ENCODE assay signal across 16 cellular contexts in the genomic region with DNA sequence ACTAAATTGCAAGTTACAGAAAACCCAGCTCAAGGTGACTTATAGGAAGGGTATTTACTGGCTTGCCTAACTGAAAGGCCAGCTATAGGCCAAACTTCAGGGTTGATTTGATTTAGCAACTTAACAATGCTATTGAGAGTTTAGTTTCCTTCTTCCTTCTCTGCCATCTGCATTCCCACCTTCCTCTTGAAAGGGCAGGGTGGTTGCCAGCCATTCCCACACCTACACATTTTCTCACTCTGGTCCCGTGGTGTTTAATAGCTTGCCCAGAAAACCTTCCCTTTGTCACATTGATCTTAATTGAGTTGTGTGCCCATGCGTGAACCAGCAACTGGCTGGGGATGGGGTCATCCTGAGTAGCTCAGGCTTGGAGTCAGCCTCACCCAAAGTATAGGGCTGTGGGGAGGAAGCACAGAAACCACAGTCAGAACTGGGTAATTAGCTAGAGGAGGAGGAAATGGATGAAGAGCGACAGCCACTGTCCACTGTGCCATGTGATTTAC.
A peak's percentile ranks its signal among the peaks of the same experiment; 100 is the strongest.
DNase-seq lines count a peak whose midpoint lies in the region; ATAC-seq, FAIRE-seq and TF ChIP-seq lines count a peak whose summit lies in the region.
"Had no signal": no experiment of that assay in that cellular context is flagged by ENCODE, and none has a peak within 500 bp of the region (broad histone marks: within the 10 kb centered on the region; RNA-seq: fewer than 3 reads in every experiment).

No MANE protein-coding gene starts in this region.

- ATAC-seq in A549 (no peak), HG03378 (IDR thresholded peaks at IDR 0.05; ENCODE audit: unreplicated experiment) (no peak), HG02840 (IDR thresholded peaks at IDR 0.05; ENCODE audit: low FRiP score, unreplicated experiment) (no peak)
- no peak for ATAC-seq in activated CD8-positive, alpha-beta T cell treated with anti-CD3 and anti-CD28 coated beads for 36 hours
- ATAC-seq: activated CD8-positive, alpha-beta T cell treated with anti-CD3 and anti-CD28 coated beads, Interleukin-2, amount 10 ng/mL, durations not matched to agents 7 days and 5 days; T-cell had no signal

- H3K79me1 ChIP-seq in H9 (ENCODE audit: insufficient read depth, low read depth, low read length, poor library complexity, severe bottlenecking), result peaks cover 8% of the 10 kb centered on the region

- no peak overlapping the region for H2BK5ac ChIP-seq in H9 (ENCODE audit: insufficient read length, low read length)

- H2BK12ac ChIP-seq in H9 (ENCODE audit: insufficient read length, low read depth, low read length), result no peak overlapping the region

- no peak overlapping the region for H3K4ac ChIP-seq in H9 (ENCODE audit: low read depth, low read length)

- H3K27me3 Mint-ChIP-seq in H9 (ENCODE audit: low read depth), result no peaks in the 10 kb centered on the region
- no peaks in the 10 kb centered on the region for H3K27me3 Mint-ChIP-seq in activated CD8-positive, alpha-beta T cell treated with anti-CD3 and anti-CD28 coated beads for 36 hours
- H3K27me3 Mint-ChIP-seq: activated naive CD4-positive, alpha-beta T cell treated with anti-CD3 and anti-CD28 coated beads, Interleukin-2, amount 50 U/mL, for 24 hours; IgD-negative memory B cell; T-cell had no signal

- in situ Hi-C loops in brain microvascular endothelial cell (cut with HindIII; ENCODE audit: low pct_ligation_motif_present, low sequenced_read_pairs), result no loop called here

- no peak overlapping the region for H3K23ac ChIP-seq in H9 (ENCODE audit: insufficient read length, low read depth, low read length)

- H3K27ac ChIP-seq in A549 (peak overlapping the region; percentile 88 to 92), H9 (ENCODE audit: insufficient read length, low read depth, low read length) (no peak overlapping the region), brain microvascular endothelial cell (no peak overlapping the region)

- H2BK120ac ChIP-seq in H9 (ENCODE audit: low read depth, low read length, poor library complexity, severe bottlenecking), result no peak overlapping the region

- H3K36me3 ChIP-seq in brain microvascular endothelial cell (replicated peaks), result no peaks in the 10 kb centered on the region

- H3K14ac ChIP-seq in H9 (ENCODE audit: insufficient read depth, low read length), result no peak overlapping the region

- no peak overlapping the region for H3K56ac ChIP-seq in H9 (ENCODE audit: insufficient read length, low read depth, low read length)

- H3K27ac Mint-ChIP-seq in H9, result no peak overlapping the region
- no peak overlapping the region for H3K27ac Mint-ChIP-seq in activated CD8-positive, alpha-beta T cell treated with anti-CD3 and anti-CD28 coated beads for 36 hours
- H3K27ac Mint-ChIP-seq: activated CD8-positive, alpha-beta T cell treated with anti-CD3 and anti-CD28 coated beads, Interleukin-2, amount 10 ng/mL, durations not matched to agents 7 days and 5 days; T-cell had no signal

- H3K9me3 ChIP-seq in A549 (no peaks in the 10 kb centered on the region), H9 (ENCODE audit: control insufficient read depth, low read depth, low read length) (no peaks in the 10 kb centered on the region)

- POLR2A ChIA-PET in A549 (lab: Yijun Ruan, JAX), result interaction anchor here (1.6 to 1.7 kb wide), 2 partner anchors 23 to 48 kb away, joined by 6 to 9 read pairs; no protein-coding TSS in a partner anchor
- POLR2A ChIA-PET in activated CD8-positive, alpha-beta T cell treated with anti-CD3 and anti-CD28 coated beads for 36 hours (lab: Charles Lee), result no interaction called here

- no peak for FAIRE-seq in A549 (lab: Jason Lieb, UNC)

- no peak for TF ChIP-seq RAD21 in A549 (conservative IDR thresholded peaks at IDR 0.05 in 1 of 2, IDR thresholded peaks at IDR 0.05 in 1 of 2)

- H2BK15ac ChIP-seq in H9 (ENCODE audit: low read depth, low read length), result no peak overlapping the region

- H3K4me1 Mint-ChIP-seq in H9, result peaks cover 56 to 69% of the 10 kb centered on the region in 2 experiments
- peaks cover 24% of the 10 kb centered on the region for H3K4me1 Mint-ChIP-seq in activated CD8-positive, alpha-beta T cell treated with anti-CD3 and anti-CD28 coated beads for 36 hours (ENCODE audit: low read depth)

- DNase-seq in A549 (ENCODE audit: low read depth in 1 of 2, low spot score in 1 of 2), result no peak
- no peak for DNase-seq in H9
- peak; percentile 41 for DNase-seq in UCSD-AML1 (lab: John Stamatoyannopoulos, UW; ENCODE audit: unreplicated experiment)
- peak; percentile 21 for DNase-seq in iris pigment epithelial cell (ENCODE audit: low read depth)
- DNase-seq in brain microvascular endothelial cell, result no peak
- no peak for DNase-seq in activated CD8-positive, alpha-beta T cell treated with anti-CD3 and anti-CD28 coated beads for 36 hours
- DNase-seq: activated CD8-positive, alpha-beta T cell treated with anti-CD3 and anti-CD28 coated beads, Interleukin-2, amount 10 ng/mL, durations not matched to agents 7 days and 5 days; cortex of kidney; DMS79 treated with DMSO at 0.1 percent for 48 hours; NCI-H2081 treated with DMSO at 0.1 percent for 48 hours; stimulated activated CD4-positive, alpha-beta T cell treated with anti-CD3 and anti-CD28 coated beads, Interleukin-4, amount 100 ng/mL, for 4 hours; T-cell had no signal

- TF ChIP-seq EP300 in A549 (IDR thresholded peaks at IDR 0.05), result no peak

- H4K5ac ChIP-seq in H9 (ENCODE audit: insufficient read length, low read depth, low read length), result no peak overlapping the region

- H2BK20ac ChIP-seq in H9 (ENCODE audit: low read depth, low read length, poor library complexity, severe bottlenecking), result no peak overlapping the region

- H3K79me2 ChIP-seq in H9 (ENCODE audit: insufficient read depth, low read length), result peaks cover 2% of the 10 kb centered on the region; the same call in 1 of the 2 replicates

- peaks cover 87% of the 10 kb centered on the region for H3K4me1 ChIP-seq in A549
- peaks cover 25% of the 10 kb centered on the region for H3K4me1 ChIP-seq in H9 (ENCODE audit: insufficient read depth, low read length)

- H2AK5ac ChIP-seq in H9 (ENCODE audit: insufficient read length, low read length), result peak overlapping the region; percentile 98

- no peak overlapping the region for H4K8ac ChIP-seq in H9 (replicated peaks; ENCODE audit: insufficient read length, low read depth, low read length)

- no peak overlapping the region for H3T11ph ChIP-seq in H9 (ENCODE audit: low read length)

- intact Hi-C loops in activated CD8-positive, alpha-beta T cell treated with anti-CD3 and anti-CD28 coated beads for 36 hours (cut with micrococcal nuclease), result no loop called here

- peaks cover 0 to 4% of the 10 kb centered on the region in 2 experiments; a peak in 2 of 5 replicates for H3K9me3 Mint-ChIP-seq in H9
- no peaks in the 10 kb centered on the region for H3K9me3 Mint-ChIP-seq in activated CD8-positive, alpha-beta T cell treated with anti-CD3 and anti-CD28 coated beads for 36 hours
- H3K9me3 Mint-ChIP-seq: activated naive CD4-positive, alpha-beta T cell treated with anti-CD3 and anti-CD28 coated beads, Interleukin-2, amount 50 U/mL, for 24 hours had no signal

- H4K91ac ChIP-seq in H9 (ENCODE audit: insufficient read length, low read depth, low read length), result peak overlapping the region; percentile 81

- H4K20me1 ChIP-seq in H9 (ENCODE audit: control insufficient read depth, insufficient read depth, insufficient read length), result no peaks in the 10 kb centered on the region

- H3K36me3 Mint-ChIP-seq in H9 (ENCODE audit: insufficient read depth in 1 of 3, low read depth in 3 of 3), result peaks cover 14 to 22% (median 15%) of the 10 kb centered on the region in 3 experiments; a peak in 6 of 7 replicates
- no peaks in the 10 kb centered on the region for H3K36me3 Mint-ChIP-seq in activated CD8-positive, alpha-beta T cell treated with anti-CD3 and anti-CD28 coated beads for 36 hours (ENCODE audit: low read depth)
- H3K36me3 Mint-ChIP-seq: IgD-negative memory B cell had no signal

- no peak overlapping the region for H3K9ac ChIP-seq in H9 (ENCODE audit: extremely low read depth, insufficient read length, low read length)

- peak overlapping the region; percentile 71 for H3K4me2 ChIP-seq in A549
- no peak overlapping the region for H3K4me2 ChIP-seq in H9 (ENCODE audit: insufficient read depth, insufficient read length, low read length)

- H3K18ac ChIP-seq in H9 (ENCODE audit: insufficient read length, low read depth, low read length), result no peak overlapping the region

- no peak for TF ChIP-seq CTCF in A549 (IDR thresholded peaks at IDR 0.05)
- TF ChIP-seq CTCF in H9 (conservative IDR thresholded peaks at IDR 0.05), result no peak
- TF ChIP-seq CTCF in brain microvascular endothelial cell (IDR thresholded peaks at IDR 0.05; ENCODE audit: low read depth, low read length, missing control alignments), result no peak
- no peak for TF ChIP-seq CTCF in activated CD8-positive, alpha-beta T cell treated with anti-CD3 and anti-CD28 coated beads for 36 hours (IDR thresholded peaks at IDR 0.05)

- H3K4me3 ChIP-seq in A549, result no peak overlapping the region
- no peak overlapping the region for H3K4me3 ChIP-seq in brain microvascular endothelial cell (ENCODE audit: low read depth, low read length)

- H3K4me3 Mint-ChIP-seq in H9, result no peak overlapping the region
- H3K4me3 Mint-ChIP-seq in activated CD8-positive, alpha-beta T cell treated with anti-CD3 and anti-CD28 coated beads for 36 hours, result no peak overlapping the region
- H3K4me3 Mint-ChIP-seq: activated CD8-positive, alpha-beta T cell treated with anti-CD3 and anti-CD28 coated beads, Interleukin-2, amount 10 ng/mL, durations not matched to agents 7 days and 5 days; activated naive CD4-positive, alpha-beta T cell treated with anti-CD3 and anti-CD28 coated beads, Interleukin-2, amount 50 U/mL, for 24 hours; T-cell had no signal

- no peaks in the 10 kb centered on the region for H3K23me2 ChIP-seq in H9 (ENCODE audit: insufficient read length, low read depth, low read length, poor library complexity, severe bottlenecking)

- WGBS in A549 (ENCODE audit: missing lambda C conversion rate), result 94% methylated on average over 3 of the region's 3 CpGs
- WGBS in H9 (ENCODE audit: extremely low coverage, insufficient read length, low lambda C conversion rate), result no CpG with 5 or more reads among the region's 3 CpGs

- H3K27me3 ChIP-seq in H9 (ENCODE audit: insufficient read depth, low read length) (no peaks in the 10 kb centered on the region), brain microvascular endothelial cell (replicated peaks) (no peaks in the 10 kb centered on the region)

- TF ChIP-seq POLR2A in A549 (IDR thresholded peaks at IDR 0.05; ENCODE audit: low read length), result no peak

- no peak overlapping the region for H2AFZ ChIP-seq in H9 (ENCODE audit: low read length)

- CTCF ChIA-PET in A549 (lab: Yijun Ruan, JAX), result interaction anchor here (1.3 to 4.7 kb wide), 5 partner anchors 9 to 214 kb away, joined by 3 to 33 read pairs (median 15); no protein-coding TSS in a partner anchor
- CTCF ChIA-PET in activated CD8-positive, alpha-beta T cell treated with anti-CD3 and anti-CD28 coated beads for 36 hours (lab: Charles Lee), result no interaction called here

TF ChIP-seq in A549, 52 proteins besides CTCF, POLR2A, EP300 and RAD21:
- TF ChIP-seq NFE2L2 (conservative IDR thresholded peaks at IDR 0.05; ENCODE audit: low read length) (no peak), HOXB13 (CRISPR knock-in tag; IDR thresholded peaks at IDR 0.05; ENCODE audit: low read depth) (no peak)

Comparison
In these comparisons a context has a peak if more than half of its experiments do, and no peak if none do; other contexts are left out.
1. DNase-seq: peak in UCSD-AML1 (single experiment) and iris pigment epithelial cell (single experiment); none in A549 (0 of 2), H9 (single experiment), brain microvascular endothelial cell (single experiment) and activated CD8-positive, alpha-beta T cell treated with anti-CD3 and anti-CD28 coated beads for 36 hours (single experiment).
2. H3K27ac ChIP-seq: peak in A549 (2 of 2); none in H9 (single experiment) and brain microvascular endothelial cell (single experiment).